In the genomic region with DNA sequence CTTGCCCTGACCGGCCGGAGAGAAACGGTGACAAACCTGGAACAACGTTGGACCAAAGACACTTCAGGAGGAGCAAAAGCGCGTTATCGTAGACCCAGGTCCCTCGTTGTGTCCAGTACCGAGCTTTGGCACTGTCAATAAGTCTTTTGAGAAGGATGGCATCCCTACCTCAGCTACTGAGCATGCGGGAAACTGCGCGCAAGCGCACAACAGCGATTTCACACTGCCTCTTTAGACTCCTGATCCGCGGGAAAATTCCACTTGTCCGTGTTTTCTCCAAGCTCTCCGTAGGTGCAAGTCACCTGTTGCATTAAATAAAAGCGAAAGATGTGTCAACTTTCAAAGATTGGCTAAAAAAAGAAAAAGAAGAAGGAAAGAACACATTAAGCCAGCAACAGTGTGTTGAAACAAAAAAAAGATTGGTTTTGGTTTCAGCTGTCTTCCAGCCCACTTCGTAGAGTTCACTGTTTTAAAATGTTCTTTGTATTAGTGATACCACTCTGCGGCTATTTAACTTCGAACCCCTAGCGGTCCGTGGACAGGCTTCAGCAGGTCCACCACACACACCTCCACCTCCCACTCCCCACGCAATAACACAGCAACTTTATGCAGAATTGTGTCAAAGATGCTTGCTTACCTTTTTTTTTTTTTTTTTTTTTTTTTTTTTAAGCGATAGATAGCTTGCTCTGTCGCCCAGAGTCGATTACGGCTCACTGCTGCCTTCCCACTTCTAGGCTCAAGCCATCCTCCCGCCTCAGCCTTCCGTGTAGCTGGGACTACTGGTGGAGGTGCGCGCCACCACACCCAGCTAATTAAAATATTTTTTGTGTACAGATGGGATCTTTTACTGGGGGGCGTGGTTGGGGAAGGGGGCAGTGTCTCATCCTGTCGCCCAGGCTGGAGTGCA, we compare ENCODE assay signal across 8 cellular contexts. TPM values are rescaled to one million over a fixed set of nuclear protein-coding genes. Genes with fewer than 3 reads are reported as not detected.
DNase-seq lines count a peak whose midpoint lies in the region; ATAC-seq, FAIRE-seq and TF ChIP-seq lines count a peak whose summit lies in the region.

A gene with protein sequence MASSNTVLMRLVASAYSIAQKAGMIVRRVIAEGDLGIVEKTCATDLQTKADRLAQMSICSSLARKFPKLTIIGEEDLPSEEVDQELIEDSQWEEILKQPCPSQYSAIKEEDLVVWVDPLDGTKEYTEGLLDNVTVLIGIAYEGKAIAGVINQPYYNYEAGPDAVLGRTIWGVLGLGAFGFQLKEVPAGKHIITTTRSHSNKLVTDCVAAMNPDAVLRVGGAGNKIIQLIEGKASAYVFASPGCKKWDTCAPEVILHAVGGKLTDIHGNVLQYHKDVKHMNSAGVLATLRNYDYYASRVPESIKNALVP (minus strand): TSS at position 139 of the 907 bp plus-strand sequence. CDS start 9,942 bp downstream, outside the sequence.

- peak; percentile 94 for FAIRE-seq in GM19239 (lab: Jason Lieb, UNC)

- no peaks in the 10 kb centered on the region for H3K27me3 ChIP-seq in BJ (ENCODE audit: control insufficient read depth, insufficient read depth, low read length)

- TF ChIP-seq CTCF in BJ (IDR thresholded peaks at IDR 0.05; ENCODE audit: insufficient read depth, low read depth, low read length), result no peak

- POLR2A ChIA-PET in BJ (lab: Charles Lee), result no interaction called here

- peak; percentile 54 for ATAC-seq in HG03457 (IDR thresholded peaks at IDR 0.05; ENCODE audit: unreplicated experiment)

- H3K4me3 ChIP-seq in BJ (ENCODE audit: low read depth, low read length), result peak within 1 kb of the TSS; percentile 62

- DNase-seq in BJ (ENCODE audit: low read depth) (peak; percentile 61), GM19239 (ENCODE audit: insufficient read length, low spot score) (peak; percentile 60), NCI-H524 treated with DMSO at 0.1 percent for 48 hours (lab: John Stamatoyannopoulos, UW) (peak; percentile 90), kidney tubule cell (ENCODE audit: low spot score) (peak; percentile 97)
- DNase-seq in activated CD4-positive, alpha-beta T cell treated with anti-CD3 and anti-CD28 coated beads for 4 hours, result peak; percentile 93 to 99
- peak; percentile 93 to 100 for DNase-seq in stimulated activated CD4-positive, alpha-beta T cell treated with anti-CD3 and anti-CD28 coated beads, Interleukin-1b, Interleukin-23, amount 100 ng/mL, for 4 hours (ENCODE audit: low read depth in 2 of 2)

- no peaks in the 10 kb centered on the region for H3K36me3 ChIP-seq in BJ (ENCODE audit: control insufficient read depth, insufficient read depth, low read length)

- H3K27ac ChIP-seq in cingulate gyrus (ENCODE audit: low read depth, low read length), result peak within 1 kb of the TSS; percentile 73

- CTCF ChIA-PET in BJ (lab: Yijun Ruan, JAX), result interaction anchor here (0.9 to 1.3 kb wide), 4 partner anchors 9 to 77 kb away, joined by 3 to 4 read pairs (median 4); no protein-coding TSS in a partner anchor

RNA-seq across cellular contexts. Expression of the gene that starts here (rescaled TPM):
- polyA plus RNA-seq in BJ (2011; rRNA removed), result 28.8 and 32.6 TPM in 2 replicates
- polyA minus RNA-seq in BJ (2011; rRNA and poly(A)+ RNA removed), result 9.1 and 14.5 TPM in 2 replicates

Comparison
In these comparisons a context has a peak if more than half of its experiments do, and no peak if none do; other contexts are left out.
1. Peak in every context shown above with its lines: DNase-seq, ATAC-seq, H3K4me3 ChIP-seq and H3K27ac ChIP-seq.